8 cellular contexts compared by ENCODE assay signal in genomic region chr17:45135192-45135977, GRCh38. TPM values are rescaled to one million over a fixed set of nuclear protein-coding genes. Genes with fewer than 3 reads are reported as not detected.
DNase-seq lines count a peak whose midpoint lies in the region; ATAC-seq and TF ChIP-seq lines count a peak whose summit lies in the region.

TSS of gene ACBD4 (plus strand) at chr17:45135687. CDS start at chr17:45136145, 458 bp downstream.

- DNase-seq in AG09309 (ENCODE audit: low read depth) (peak; percentile 89), NCI-H2227 treated with DMSO at 0.1 percent for 48 hours (lab: John Stamatoyannopoulos, UW) (peak; percentile 96), WTC11 (ENCODE audit: low spot score) (peak; percentile 97), caudate nucleus (lab: John Stamatoyannopoulos, UW) (peak; percentile 51 to 98 (median 89)), inferior parietal cortex (ENCODE audit: extremely low spot score) (peak; percentile 96), spleen (peak; percentile 99)

- H3K4me3 ChIP-seq in AG09309 (ENCODE audit: control insufficient read depth, low read depth, low read length) (peak within 1 kb of the TSS; percentile 61), spleen (peak within 1 kb of the TSS; percentile 66 to 89 (median 71))

- ATAC-seq in GM18907 (IDR thresholded peaks at IDR 0.05; ENCODE audit: unreplicated experiment) (peak; percentile 74), HG03159 (IDR thresholded peaks at IDR 0.05; ENCODE audit: unreplicated experiment) (peak; percentile 72), WTC11 (peak; percentile 76)

- H3K36me3 Mint-ChIP-seq in WTC11 = no peaks in the 10 kb centered on the region

- WGBS in spleen, 5 donors = 5 to 7% (median 6%) methylated on average over 27 to 40 of the region's 40 CpGs

- TF ChIP-seq CTCF in AG09309 (IDR thresholded peaks at IDR 0.05; ENCODE audit: control insufficient read depth, insufficient read depth, low read depth, low read length, missing control alignments) = peak; percentile 100
- peak; percentile 100 for TF ChIP-seq CTCF in WTC11 (IDR thresholded peaks at IDR 0.05)
- TF ChIP-seq CTCF in spleen (IDR thresholded peaks at IDR 0.05 in 8 of 11, conservative IDR thresholded peaks at IDR 0.05 in 3 of 11) = peak; percentile 99 to 100 (median 100)

- H3K9me3 Mint-ChIP-seq in WTC11 = no peaks in the 10 kb centered on the region

- H3K4me3 Mint-ChIP-seq in WTC11 = peak within 1 kb of the TSS; percentile 72

- peaks cover 0 to 31% (median 0%) of the 10 kb centered on the region in 6 donors for H3K36me3 ChIP-seq in spleen

- H3K27ac ChIP-seq in caudate nucleus (ENCODE audit: low read depth, low read length) (peak within 1 kb of the TSS; percentile 75), spleen (peak within 1 kb of the TSS; percentile 66 to 90 (median 86))

- POLR2A ChIA-PET in WTC11 (lab: Charles Lee) = interaction anchor here (0.8 to 2.1 kb wide), 6 partner anchors 9 to 73 kb away, joined by 8 to 39 read pairs (median 10); partner anchors contain the start of genes HEXIM1 and HEXIM2

- H3K27me3 ChIP-seq in spleen (replicated peaks in 1 of 7) = no peaks in the 10 kb centered on the region

- intact Hi-C loops in spleen (cut with DNase I; ENCODE audit: low total_unique reads) = loop anchor here (2.0 kb wide), 1 partner anchor 61 kb away; no protein-coding TSS in a partner anchor

- CTCF ChIA-PET in WTC11 (lab: Charles Lee) = interaction anchor here (0.5 to 7.6 kb wide), 122 partner anchors 9 to 1931 kb away, joined by 3 to 531 read pairs (median 5); partner anchors contain the start of genes C1QL1, DCAKD, EFTUD2 and FMNL1

- no peaks in the 10 kb centered on the region for H3K9me3 ChIP-seq in spleen

- TF ChIP-seq POLR2A in spleen (IDR thresholded peaks at IDR 0.05) = peak in 1 of 3 donors; percentile 36

- H3K4me1 Mint-ChIP-seq in WTC11 = peaks cover 14% of the 10 kb centered on the region; the same call in 1 of the 2 replicates

- H3K4me1 ChIP-seq in spleen = peaks cover 14 to 55% (median 33%) of the 10 kb centered on the region in 6 donors

- H3K27me3 Mint-ChIP-seq in WTC11 (ENCODE audit: low read depth) = no peaks in the 10 kb centered on the region; the same call in 1 of the 2 replicates

- no peak within 1 kb of the TSS for H3K27ac Mint-ChIP-seq in WTC11

TF ChIP-seq in WTC11, 78 proteins besides CTCF, POLR2A, EP300 and RAD21 (continues in another document):
- TF ChIP-seq GTF2I (CRISPR knock-in tag; conservative IDR thresholded peaks at IDR 0.05) (no peak), KAT7 (CRISPR knock-in tag; IDR thresholded peaks at IDR 0.05; ENCODE audit: borderline replicate concordance) (no peak), USF1 (CRISPR knock-in tag; IDR thresholded peaks at IDR 0.05) (no peak), NR2C2 (CRISPR knock-in tag; IDR thresholded peaks at IDR 0.05) (no peak), E2F1 (CRISPR knock-in tag; IDR thresholded peaks at IDR 0.05) (no peak), ZNF532 (CRISPR knock-in tag; IDR thresholded peaks at IDR 0.05; ENCODE audit: borderline replicate concordance) (no peak), TCF7 (CRISPR knock-in tag; IDR thresholded peaks at IDR 0.05; ENCODE audit: low read depth) (no peak), AFF4 (CRISPR knock-in tag; IDR thresholded peaks at IDR 0.05; ENCODE audit: borderline replicate concordance) (no peak), PRRX2 (CRISPR knock-in tag; IDR thresholded peaks at IDR 0.05) (no peak), ETV6 (CRISPR knock-in tag; IDR thresholded peaks at IDR 0.05) (no peak), ATF6 (CRISPR knock-in tag; IDR thresholded peaks at IDR 0.05) (no peak)

RNA-seq across cellular contexts. Expression of gene ACBD4, which starts in this region (rescaled TPM):
- total RNA-seq in WTC11 (2021) (12.7 to 21.0 TPM (median 21.0 TPM) in 3 replicates), spleen (10 to 100 TPM; 14.1 to 24.6 (median 20.2) TPM)
- polyA plus RNA-seq in spleen = 10 to 100 TPM; 22.8 to 32.8 (median 31.8) TPM

Comparison
In these comparisons a context has a peak if more than half of its experiments do, and no peak if none do; other contexts are left out.
1. Peak in every context shown above with its lines: DNase-seq, ATAC-seq, H3K4me3 ChIP-seq and H3K27ac ChIP-seq.